Comparison of ENCODE assay signal across 1 cellular context in genomic region chr17:43803758-43804157, GRCh38.
TF ChIP-seq lines count a peak whose summit lies in the region.

No MANE protein-coding gene starts in this region.

TF ChIP-seq in H1, 55 proteins besides CTCF, POLR2A, EP300 and RAD21:
- TF ChIP-seq CHD2 (IDR thresholded peaks at IDR 0.05; ENCODE audit: low read length) (no peak), BACH1 (IDR thresholded peaks at IDR 0.05; ENCODE audit: low read length) (no peak), CHD1 (IDR thresholded peaks at IDR 0.05; ENCODE audit: low read depth, low read length) (no peak), MAX (IDR thresholded peaks at IDR 0.05) (peak; percentile 39; the same call in 1 of the 2 replicates), JUN (IDR thresholded peaks at IDR 0.05; ENCODE audit: low read depth, low read length) (no peak), SRF (IDR thresholded peaks at IDR 0.05; ENCODE audit: low read depth, low read length) (no peak), E2F6 (IDR thresholded peaks at IDR 0.05) (no peak), YY1 (IDR thresholded peaks at IDR 0.05; ENCODE audit: low read depth, low read length) (0 out of 2 replicates have a peak, but pooled peaks have one; percentile 8), ATF3 (IDR thresholded peaks at IDR 0.05; ENCODE audit: insufficient read depth, low read depth, low read length) (peak; percentile 58; the same call in 1 of the 2 replicates), MAFK (IDR thresholded peaks at IDR 0.05; ENCODE audit: low read depth, low read length) (no peak), SUZ12 (IDR thresholded peaks at IDR 0.05; ENCODE audit: low read length) (no peak), POU5F1 (IDR thresholded peaks at IDR 0.05; ENCODE audit: low read depth, low read length) (no peak), CEBPB (IDR thresholded peaks at IDR 0.05; ENCODE audit: low read depth, low read length) (peak; percentile 76), TEAD4 (IDR thresholded peaks at IDR 0.05; ENCODE audit: low read depth, low read length) (peak; percentile 81), RXRA (IDR thresholded peaks at IDR 0.05; ENCODE audit: insufficient read depth, low read depth, low read length) (no peak)
- TF ChIP-seq, protein P1, sequence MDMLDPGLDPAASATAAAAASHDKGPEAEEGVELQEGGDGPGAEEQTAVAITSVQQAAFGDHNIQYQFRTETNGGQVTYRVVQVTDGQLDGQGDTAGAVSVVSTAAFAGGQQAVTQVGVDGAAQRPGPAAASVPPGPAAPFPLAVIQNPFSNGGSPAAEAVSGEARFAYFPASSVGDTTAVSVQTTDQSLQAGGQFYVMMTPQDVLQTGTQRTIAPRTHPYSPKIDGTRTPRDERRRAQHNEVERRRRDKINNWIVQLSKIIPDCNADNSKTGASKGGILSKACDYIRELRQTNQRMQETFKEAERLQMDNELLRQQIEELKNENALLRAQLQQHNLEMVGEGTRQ (IDR thresholded peaks at IDR 0.05; ENCODE audit: low read length): no peak
- TF ChIP-seq, protein P2, sequence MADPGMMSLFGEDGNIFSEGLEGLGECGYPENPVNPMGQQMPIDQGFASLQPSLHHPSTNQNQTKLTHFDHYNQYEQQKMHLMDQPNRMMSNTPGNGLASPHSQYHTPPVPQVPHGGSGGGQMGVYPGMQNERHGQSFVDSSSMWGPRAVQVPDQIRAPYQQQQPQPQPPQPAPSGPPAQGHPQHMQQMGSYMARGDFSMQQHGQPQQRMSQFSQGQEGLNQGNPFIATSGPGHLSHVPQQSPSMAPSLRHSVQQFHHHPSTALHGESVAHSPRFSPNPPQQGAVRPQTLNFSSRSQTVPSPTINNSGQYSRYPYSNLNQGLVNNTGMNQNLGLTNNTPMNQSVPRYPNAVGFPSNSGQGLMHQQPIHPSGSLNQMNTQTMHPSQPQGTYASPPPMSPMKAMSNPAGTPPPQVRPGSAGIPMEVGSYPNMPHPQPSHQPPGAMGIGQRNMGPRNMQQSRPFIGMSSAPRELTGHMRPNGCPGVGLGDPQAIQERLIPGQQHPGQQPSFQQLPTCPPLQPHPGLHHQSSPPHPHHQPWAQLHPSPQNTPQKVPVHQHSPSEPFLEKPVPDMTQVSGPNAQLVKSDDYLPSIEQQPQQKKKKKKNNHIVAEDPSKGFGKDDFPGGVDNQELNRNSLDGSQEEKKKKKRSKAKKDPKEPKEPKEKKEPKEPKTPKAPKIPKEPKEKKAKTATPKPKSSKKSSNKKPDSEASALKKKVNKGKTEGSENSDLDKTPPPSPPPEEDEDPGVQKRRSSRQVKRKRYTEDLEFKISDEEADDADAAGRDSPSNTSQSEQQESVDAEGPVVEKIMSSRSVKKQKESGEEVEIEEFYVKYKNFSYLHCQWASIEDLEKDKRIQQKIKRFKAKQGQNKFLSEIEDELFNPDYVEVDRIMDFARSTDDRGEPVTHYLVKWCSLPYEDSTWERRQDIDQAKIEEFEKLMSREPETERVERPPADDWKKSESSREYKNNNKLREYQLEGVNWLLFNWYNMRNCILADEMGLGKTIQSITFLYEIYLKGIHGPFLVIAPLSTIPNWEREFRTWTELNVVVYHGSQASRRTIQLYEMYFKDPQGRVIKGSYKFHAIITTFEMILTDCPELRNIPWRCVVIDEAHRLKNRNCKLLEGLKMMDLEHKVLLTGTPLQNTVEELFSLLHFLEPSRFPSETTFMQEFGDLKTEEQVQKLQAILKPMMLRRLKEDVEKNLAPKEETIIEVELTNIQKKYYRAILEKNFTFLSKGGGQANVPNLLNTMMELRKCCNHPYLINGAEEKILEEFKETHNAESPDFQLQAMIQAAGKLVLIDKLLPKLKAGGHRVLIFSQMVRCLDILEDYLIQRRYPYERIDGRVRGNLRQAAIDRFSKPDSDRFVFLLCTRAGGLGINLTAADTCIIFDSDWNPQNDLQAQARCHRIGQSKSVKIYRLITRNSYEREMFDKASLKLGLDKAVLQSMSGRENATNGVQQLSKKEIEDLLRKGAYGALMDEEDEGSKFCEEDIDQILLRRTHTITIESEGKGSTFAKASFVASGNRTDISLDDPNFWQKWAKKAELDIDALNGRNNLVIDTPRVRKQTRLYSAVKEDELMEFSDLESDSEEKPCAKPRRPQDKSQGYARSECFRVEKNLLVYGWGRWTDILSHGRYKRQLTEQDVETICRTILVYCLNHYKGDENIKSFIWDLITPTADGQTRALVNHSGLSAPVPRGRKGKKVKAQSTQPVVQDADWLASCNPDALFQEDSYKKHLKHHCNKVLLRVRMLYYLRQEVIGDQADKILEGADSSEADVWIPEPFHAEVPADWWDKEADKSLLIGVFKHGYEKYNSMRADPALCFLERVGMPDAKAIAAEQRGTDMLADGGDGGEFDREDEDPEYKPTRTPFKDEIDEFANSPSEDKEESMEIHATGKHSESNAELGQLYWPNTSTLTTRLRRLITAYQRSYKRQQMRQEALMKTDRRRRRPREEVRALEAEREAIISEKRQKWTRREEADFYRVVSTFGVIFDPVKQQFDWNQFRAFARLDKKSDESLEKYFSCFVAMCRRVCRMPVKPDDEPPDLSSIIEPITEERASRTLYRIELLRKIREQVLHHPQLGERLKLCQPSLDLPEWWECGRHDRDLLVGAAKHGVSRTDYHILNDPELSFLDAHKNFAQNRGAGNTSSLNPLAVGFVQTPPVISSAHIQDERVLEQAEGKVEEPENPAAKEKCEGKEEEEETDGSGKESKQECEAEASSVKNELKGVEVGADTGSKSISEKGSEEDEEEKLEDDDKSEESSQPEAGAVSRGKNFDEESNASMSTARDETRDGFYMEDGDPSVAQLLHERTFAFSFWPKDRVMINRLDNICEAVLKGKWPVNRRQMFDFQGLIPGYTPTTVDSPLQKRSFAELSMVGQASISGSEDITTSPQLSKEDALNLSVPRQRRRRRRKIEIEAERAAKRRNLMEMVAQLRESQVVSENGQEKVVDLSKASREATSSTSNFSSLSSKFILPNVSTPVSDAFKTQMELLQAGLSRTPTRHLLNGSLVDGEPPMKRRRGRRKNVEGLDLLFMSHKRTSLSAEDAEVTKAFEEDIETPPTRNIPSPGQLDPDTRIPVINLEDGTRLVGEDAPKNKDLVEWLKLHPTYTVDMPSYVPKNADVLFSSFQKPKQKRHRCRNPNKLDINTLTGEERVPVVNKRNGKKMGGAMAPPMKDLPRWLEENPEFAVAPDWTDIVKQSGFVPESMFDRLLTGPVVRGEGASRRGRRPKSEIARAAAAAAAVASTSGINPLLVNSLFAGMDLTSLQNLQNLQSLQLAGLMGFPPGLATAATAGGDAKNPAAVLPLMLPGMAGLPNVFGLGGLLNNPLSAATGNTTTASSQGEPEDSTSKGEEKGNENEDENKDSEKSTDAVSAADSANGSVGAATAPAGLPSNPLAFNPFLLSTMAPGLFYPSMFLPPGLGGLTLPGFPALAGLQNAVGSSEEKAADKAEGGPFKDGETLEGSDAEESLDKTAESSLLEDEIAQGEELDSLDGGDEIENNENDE (IDR thresholded peaks at IDR 0.05; ENCODE audit: insufficient replicate concordance, low read length): no peak
TF ChIP-seq in H1: peak in this region for 5.
